ENCODE assay signal across 33 cellular contexts in genomic region chr10:122748496-122748895, GRCh38. TPM values are rescaled to one million over a fixed set of nuclear protein-coding genes. Genes with fewer than 3 reads are reported as not detected.
A peak's percentile ranks its signal among the peaks of the same experiment; 100 is the strongest.
DNase-seq lines count a peak whose midpoint lies in the region; ATAC-seq, FAIRE-seq and TF ChIP-seq lines count a peak whose summit lies in the region.
"Had no signal": no experiment of that assay in that cellular context is flagged by ENCODE, and none has a peak within 500 bp of the region (broad histone marks: within the 10 kb centered on the region; RNA-seq: fewer than 3 reads in every experiment).

No MANE protein-coding gene starts in this region.

- no peak for TF ChIP-seq EP300 in HepG2 (IDR thresholded peaks at IDR 0.05; ENCODE audit: low read depth in 2 of 2, low read length in 2 of 2)
- no peak for TF ChIP-seq EP300 in HepG2 (CRISPR knock-in tag; IDR thresholded peaks at IDR 0.05; ENCODE audit: borderline replicate concordance)
- no peak for TF ChIP-seq EP300 in K562 (IDR thresholded peaks at IDR 0.05; ENCODE audit: low read length)
- TF ChIP-seq EP300 in esophagus muscularis mucosa (IDR thresholded peaks at IDR 0.05), result no peak

- H3K4me3 ChIP-seq in HepG2 (replicated peaks in 1 of 3; ENCODE audit: insufficient read depth in 1 of 3, low read depth in 2 of 3, low read length in 3 of 3) (no peak overlapping the region), right lobe of liver (no peak overlapping the region), K562 (no peak overlapping the region), esophagus muscularis mucosa (no peak overlapping the region), testis (no peak overlapping the region), left ventricle myocardium inferior (no peak overlapping the region)
- H3K4me3 ChIP-seq: BLaER1, GM12878 had no signal

- intact Hi-C loops in HepG2 (cut with micrococcal nuclease; ENCODE audit: unreplicated experiment) (no loop called here), right lobe of liver (cut with DNase I) (no loop called here), K562 (cut with micrococcal nuclease) (no loop called here), esophagus muscularis mucosa (cut with DNase I) (no loop called here), testis (cut with DNase I; ENCODE audit: low total_unique reads) (no loop called here), left ventricle myocardium inferior (cut with micrococcal nuclease) (no loop called here)

- H3K9me3 ChIP-seq in HepG2 (ENCODE audit: low read length) (no peaks in the 10 kb centered on the region), right lobe of liver (no peaks in the 10 kb centered on the region), K562 (replicated peaks; ENCODE audit: control insufficient read depth, insufficient read depth, low read depth, low read length) (no peaks in the 10 kb centered on the region), esophagus muscularis mucosa (no peaks in the 10 kb centered on the region), testis (no peaks in the 10 kb centered on the region), left ventricle myocardium inferior (replicated peaks) (no peaks in the 10 kb centered on the region)
- H3K9me3 ChIP-seq: BE2C, BLaER1 had no signal

- in situ Hi-C loops in HepG2 (cut with HindIII; ENCODE audit: extremely low pct_ligation_motif_present, low pct_unique_long_range_greater_than_20kb) (no loop called here), K562 (cut with MboI) (no loop called here)

- H3K79me2 ChIP-seq in HepG2 (ENCODE audit: insufficient read depth, low read length), result no peaks in the 10 kb centered on the region
- H3K79me2 ChIP-seq in K562 (ENCODE audit: control insufficient read depth, insufficient read depth, low read length), result no peaks in the 10 kb centered on the region

- H3K4me2 ChIP-seq in HepG2 (ENCODE audit: low read depth, low read length) (no peak overlapping the region), K562 (ENCODE audit: insufficient read depth, low read length) (no peak overlapping the region)
- H3K4me2 ChIP-seq: BLaER1 had no signal

- H3K9ac ChIP-seq in HepG2 (ENCODE audit: insufficient read depth, low read depth, low read length) (no peak overlapping the region), K562 (ENCODE audit: insufficient read depth in 1 of 2, low read depth in 2 of 2, low read length in 2 of 2) (no peak overlapping the region)
- H3K9ac ChIP-seq: BLaER1 had no signal

- BruUV-seq in HepG2 (replicated peaks; lab: Mats Ljungman, UMichigan), result no TSS peak
- no TSS peak for BruUV-seq in K562 (replicated peaks; lab: Mats Ljungman, UMichigan)

- no peak overlapping the region for H2AFZ ChIP-seq in HepG2 (ENCODE audit: low read length)
- H2AFZ ChIP-seq in K562 (ENCODE audit: low read depth, low read length), result no peak overlapping the region

- TF ChIP-seq POLR2A in HepG2 (IDR thresholded peaks at IDR 0.05; ENCODE audit: insufficient read depth in 1 of 2, low read depth in 2 of 2, low read length in 2 of 2) (no peak), right lobe of liver (IDR thresholded peaks at IDR 0.05) (no peak), K562 (conservative IDR thresholded peaks at IDR 0.05) (no peak), esophagus muscularis mucosa (IDR thresholded peaks at IDR 0.05; ENCODE audit: low read depth) (no peak), testis (IDR thresholded peaks at IDR 0.05) (no peak)

- H4K20me1 ChIP-seq in HepG2 (ENCODE audit: insufficient read depth, low read length) (no peaks in the 10 kb centered on the region), K562 (replicated peaks; ENCODE audit: control insufficient read depth, insufficient read depth, low read length) (no peaks in the 10 kb centered on the region)
- H4K20me1 ChIP-seq: BLaER1 had no signal

- H3K27me3 ChIP-seq in HepG2 (ENCODE audit: control insufficient read depth in 1 of 2, insufficient read depth in 2 of 2, low read length in 2 of 2), result peaks cover 0 to 19% of the 10 kb centered on the region in 2 experiments; a peak in 4 of 5 replicates
- H3K27me3 ChIP-seq in right lobe of liver, result no peaks in the 10 kb centered on the region
- H3K27me3 ChIP-seq in K562 (ENCODE audit: control insufficient read depth in 2 of 2, insufficient read depth in 2 of 2, low read length in 2 of 2), result peaks cover 0 to 7% of the 10 kb centered on the region in 2 experiments; a peak in 1 of 5 replicates
- H3K27me3 ChIP-seq in esophagus muscularis mucosa, result peaks cover 0 to 24% (median 0%) of the 10 kb centered on the region in 4 donors
- no peaks in the 10 kb centered on the region for H3K27me3 ChIP-seq in testis
- H3K27me3 ChIP-seq in left ventricle myocardium inferior (ENCODE audit: low read depth), result peaks cover 67% of the 10 kb centered on the region
- H3K27me3 ChIP-seq: BLaER1 had no signal

- 0% methylated on average over 1 of the region's 2 CpGs for WGBS in HepG2 (ENCODE audit: low lambda C conversion rate)
- WGBS in right lobe of liver (ENCODE audit: insufficient coverage, low coverage, low lambda C conversion rate, missing lambda C conversion rate), result 20% methylated on average over 1 of the region's 2 CpGs
- WGBS in K562 (ENCODE audit: insufficient coverage, low coverage, missing lambda C conversion rate), result 0% methylated on average over 2 of the region's 2 CpGs
- 85% methylated on average over 2 of the region's 2 CpGs for WGBS in esophagus muscularis mucosa
- WGBS in testis, 2 donors, result 11 to 70% methylated on average over 2 of the region's 2 CpGs

- TF ChIP-seq RAD21 in HepG2 (CRISPR knock-in tag; IDR thresholded peaks at IDR 0.05) (no peak), K562 (CRISPR knock-in tag; conservative IDR thresholded peaks at IDR 0.05 in 1 of 2, IDR thresholded peaks at IDR 0.05 in 1 of 2) (no peak)

- ATAC-seq in HepG2 (no peak), right lobe of liver (no peak), K562 (no peak)
- ATAC-seq: GM12878 had no signal

- DNase-seq in HepG2 (ENCODE audit: low spot score) (no peak), right lobe of liver (no peak), K562 (ENCODE audit: extremely low read depth in 1 of 4, low spot score in 3 of 4) (no peak), esophagus muscularis mucosa (ENCODE audit: extremely low spot score) (peak; percentile 82), testis (peak; percentile 37), left ventricle myocardium inferior (no peak), NCI-H510A treated with DMSO at 0.1 percent for 48 hours (lab: John Stamatoyannopoulos, UW) (no peak)
- DNase-seq in activated CD4-positive, alpha-beta T cell treated with anti-CD3 and anti-CD28 coated beads for 48 hours, result no peak
- DNase-seq: ACHN; BE2C; C1 segment of cervical spinal cord; CD4-positive, alpha-beta memory T cell; CD4-positive, CD25-positive, alpha-beta regulatory T cell; CD8-positive, alpha-beta memory T cell; COR-L47; DMS 273 treated with DMSO at 0.1 percent for 48 hours; DMS153; DMS53; DMS79; DND-41; EL; GDM1 had no signal

- H3K27ac ChIP-seq in HepG2 (ENCODE audit: extremely low read length, insufficient read depth, low read length) (no peak overlapping the region), right lobe of liver (no peak overlapping the region), K562 (ENCODE audit: extremely low read depth, low read depth, low read length) (no peak overlapping the region), esophagus muscularis mucosa (replicated peaks in 1 of 4) (no peak overlapping the region), testis (no peak overlapping the region), left ventricle myocardium inferior (replicated peaks) (no peak overlapping the region)
- H3K27ac ChIP-seq: 22Rv1, BLaER1 had no signal

- H3K4me1 ChIP-seq in HepG2 (ENCODE audit: insufficient read depth, low read length), result no peaks in the 10 kb centered on the region
- H3K4me1 ChIP-seq in right lobe of liver, result no peaks in the 10 kb centered on the region
- no peaks in the 10 kb centered on the region for H3K4me1 ChIP-seq in K562 (replicated peaks in 1 of 2; ENCODE audit: control insufficient read depth in 2 of 2, insufficient read depth in 2 of 2, low read length in 2 of 2)
- no peaks in the 10 kb centered on the region for H3K4me1 ChIP-seq in esophagus muscularis mucosa
- peaks cover 4% of the 10 kb centered on the region for H3K4me1 ChIP-seq in testis
- H3K4me1 ChIP-seq in left ventricle myocardium inferior, result no peaks in the 10 kb centered on the region
- H3K4me1 ChIP-seq: BE2C, BLaER1 had no signal

- H3K36me3 ChIP-seq in HepG2 (replicated peaks in 1 of 2; ENCODE audit: control insufficient read depth in 1 of 2, insufficient read depth in 2 of 2, low read length in 2 of 2) (no peaks in the 10 kb centered on the region), right lobe of liver (no peaks in the 10 kb centered on the region), K562 (ENCODE audit: control insufficient read depth, insufficient read depth, low read length) (no peaks in the 10 kb centered on the region), esophagus muscularis mucosa (no peaks in the 10 kb centered on the region), testis (ENCODE audit: low read depth, missing control alignments) (no peaks in the 10 kb centered on the region), left ventricle myocardium inferior (no peaks in the 10 kb centered on the region)
- H3K36me3 ChIP-seq: BE2C, BLaER1 had no signal

- POLR2A ChIA-PET in HepG2 (lab: Yijun Ruan, JAX), result no interaction called here
- POLR2A ChIA-PET in K562 (lab: Yijun Ruan, JAX), result interaction anchor here (0.6 kb wide), 2 partner anchors 17 to 92 kb away, joined by 3 to 4 read pairs; no protein-coding TSS in a partner anchor

- no peaks in the 10 kb centered on the region for H3K9me1 ChIP-seq in K562 (ENCODE audit: control insufficient read depth, insufficient read depth, low read length)

- TF ChIP-seq CTCF in HepG2 (CRISPR knock-in tag; IDR thresholded peaks at IDR 0.05) (no peak), right lobe of liver (IDR thresholded peaks at IDR 0.05) (no peak), K562 (IDR thresholded peaks at IDR 0.05 in 2 of 3, conservative IDR thresholded peaks at IDR 0.05 in 1 of 3; ENCODE audit: insufficient read depth in 2 of 3, low read depth in 1 of 3, low read length in 3 of 3) (no peak), esophagus muscularis mucosa (IDR thresholded peaks at IDR 0.05) (no peak), testis (IDR thresholded peaks at IDR 0.05) (no peak), left ventricle myocardium inferior (IDR thresholded peaks at IDR 0.05; ENCODE audit: borderline replicate concordance) (no peak)

- CTCF ChIA-PET in HepG2 (lab: Yijun Ruan, JAX; ENCODE audit: low intra/inter-chr PET ratio, low total read pairs) (no interaction called here), K562 (lab: Yijun Ruan, JAX; ENCODE audit: low intra/inter-chr PET ratio) (no interaction called here)

- FAIRE-seq in HepG2 (lab: Jason Lieb, UNC), result no peak
- no peak for FAIRE-seq in K562 (lab: Jason Lieb, UNC)
- FAIRE-seq: GM12878, GM12892, GM18507 had no signal

RNA-seq across cellular contexts. Expression of gene C10orf120, which starts 48.9 kb away (rescaled TPM):
- total RNA-seq in HepG2 (2016; rRNA removed; fragmentation: Illumina TruSeq; extraction: Trizol), result not detected in 2 replicates
- not detected in 2 replicates for total RNA-seq in HepG2 (2016; cell fraction: cytosol; rRNA removed; fragmentation: Illumina TruSeq; extraction: Trizol; ENCODE audit: low read depth)
- not detected in 2 replicates for total RNA-seq in HepG2 (2016; cell fraction: insoluble cytoplasmic fraction; rRNA removed; fragmentation: Illumina TruSeq; extraction: Trizol)
- total RNA-seq in HepG2 (2016; cell fraction: membrane; rRNA removed; fragmentation: Illumina TruSeq; extraction: Trizol), result not detected in 2 replicates
- total RNA-seq in HepG2 (2016; cell fraction: nucleus; rRNA removed; fragmentation: Illumina TruSeq; extraction: Trizol), result not detected in 2 replicates
- not detected in 2 replicates for polyA plus RNA-seq in HepG2 (2011; rRNA removed)
- not detected in 2 replicates for polyA plus RNA-seq in HepG2 (2011; cell fraction: cytosol; rRNA removed)
- polyA plus RNA-seq in HepG2 (2011; cell fraction: nucleus; rRNA removed), result not detected in 2 replicates
- polyA plus RNA-seq in HepG2 (2012), result not detected in 2 replicates
- polyA plus RNA-seq in HepG2 (2016; cell fraction: cytosol; fragmentation: Illumina TruSeq; extraction: Trizol; ENCODE audit: low read depth), result not detected in 2 replicates
- polyA plus RNA-seq in HepG2 (2016; cell fraction: insoluble cytoplasmic fraction; fragmentation: Illumina TruSeq; extraction: Trizol; ENCODE audit: low read depth), result not detected in 2 replicates
- not detected in 2 replicates for polyA plus RNA-seq in HepG2 (2016; cell fraction: membrane; fragmentation: Illumina TruSeq; extraction: Trizol; ENCODE audit: low read depth)
- not detected in 2 replicates for polyA plus RNA-seq in HepG2 (2016; cell fraction: nucleus; fragmentation: Illumina TruSeq; extraction: Trizol; ENCODE audit: insufficient read depth, low read depth)
- polyA minus RNA-seq in HepG2 (2011; rRNA and poly(A)+ RNA removed; ENCODE audit: low replicate concordance), result not detected in 2 replicates
- polyA minus RNA-seq in HepG2 (2011; cell fraction: cytosol; rRNA and poly(A)+ RNA removed), result not detected in 2 replicates
- not detected in 2 replicates for polyA minus RNA-seq in HepG2 (2011; cell fraction: nucleus; rRNA and poly(A)+ RNA removed)
- not detected for total RNA-seq in right lobe of liver
- total RNA-seq in K562 (2011; cell fraction: chromatin; rRNA removed; ENCODE audit: low replicate concordance), result not detected in 2 replicates
- total RNA-seq in K562 (2011; cell fraction: nucleolus; rRNA removed), result not detected in 2 replicates
- not detected in 2 replicates for total RNA-seq in K562 (2011; cell fraction: nucleoplasm; rRNA removed)
- not detected in 2 replicates for total RNA-seq in K562 (2014; rRNA removed)
- not detected in 2 replicates for total RNA-seq in K562 (2014; rRNA removed; fragmentation: Illumina TruSeq; extraction: Trizol)
- total RNA-seq in K562 (2015; rRNA removed; fragmentation: Illumina TruSeq; extraction: Trizol), result not detected in 2 replicates
- total RNA-seq in K562 (2021), result not detected in 2 replicates
- not detected in 2 replicates for polyA plus RNA-seq in K562 (2011; rRNA removed)
- polyA plus RNA-seq in K562 (2011; cell fraction: cytosol; rRNA removed), result not detected in 2 replicates
- polyA plus RNA-seq in K562 (2011; cell fraction: nucleus; rRNA removed), result not detected in 2 replicates
- not detected in 2 replicates for polyA plus RNA-seq in K562 (2012)
- polyA plus RNA-seq in K562 (2014; fragmentation: Illumina TruSeq; extraction: Trizol), result not detected in 2 replicates
- not detected for polyA plus RNA-seq in K562 (2014; fragmentation: Nextera tagmentation; extraction: Ambion mirVana)
- not detected in 2 replicates for polyA plus RNA-seq in K562 (2014; rRNA removed)
- not detected in 2 replicates for polyA minus RNA-seq in K562 (2011; rRNA and poly(A)+ RNA removed)
- polyA minus RNA-seq in K562 (2011; cell fraction: cytosol; rRNA and poly(A)+ RNA removed), result not detected in 2 replicates
- polyA minus RNA-seq in K562 (2011; cell fraction: nucleus; rRNA and poly(A)+ RNA removed), result not detected in 2 replicates
- not detected for total RNA-seq in esophagus muscularis mucosa
- total RNA-seq in testis, result 10 to 100 TPM in 1 of 2 donors, 1 to 10 TPM in 1; 7.9 to 11.9 TPM
- 36.6 TPM for polyA plus RNA-seq in testis (ENCODE audit: insufficient read depth, low read depth, low replicate concordance)
- total RNA-seq in left ventricle myocardium inferior, result not detected
- total RNA-seq: A172; A673; CD4-positive, alpha-beta memory T cell; CD4-positive, CD25-positive, alpha-beta regulatory T cell; CD8-positive, alpha-beta memory T cell; Daoy; G401; GM12878 had no signal
- polyA plus RNA-seq: AG04450; CD14-positive monocyte; CD4-positive, alpha-beta memory T cell; CD4-positive, CD25-positive, alpha-beta regulatory T cell; CD8-positive, alpha-beta memory T cell; GM12878 had no signal

Comparison
In these comparisons a context has a peak if more than half of its experiments do, and no peak if none do; other contexts are left out.
1. DNase-seq: peak in esophagus muscularis mucosa (single experiment) and testis (single experiment); none in HepG2 (single experiment), right lobe of liver (0 of 3), K562 (0 of 4), activated CD4-positive, alpha-beta T cell treated with anti-CD3 and anti-CD28 coated beads for 48 hours (single experiment), left ventricle myocardium inferior (single experiment) and NCI-H510A treated with DMSO at 0.1 percent for 48 hours (single experiment).
2. Of the 241 proteins assayed by ChIP-seq in both HepG2 and K562: peak only in HepG2: MAFF; only in K562: MAFG; in both: MAFK; in neither: 238.